In genomic region chr9:72039532-72039931, GRCh38 we compare ENCODE assay signal across 1 cellular context.
TF ChIP-seq lines count a peak whose summit lies in the region.

No MANE protein-coding gene starts in this region.

TF ChIP-seq in H1, 55 proteins besides CTCF, POLR2A, EP300 and RAD21:
- TF ChIP-seq MAX (IDR thresholded peaks at IDR 0.05) (no peak), SRF (IDR thresholded peaks at IDR 0.05; ENCODE audit: low read depth, low read length) (no peak), TAF7 (optimal IDR thresholded peaks at IDR 0.05; ENCODE audit: borderline replicate concordance, low read depth, low read length) (no peak), CEBPB (IDR thresholded peaks at IDR 0.05; ENCODE audit: low read depth, low read length) (no peak), HDAC2 (IDR thresholded peaks at IDR 0.05; ENCODE audit: borderline replicate concordance in 1 of 2, low read depth in 2 of 2, low read length in 2 of 2) (no peak), CBX8 (IDR thresholded peaks at IDR 0.05; ENCODE audit: borderline replicate concordance, low read depth, low read length) (no peak), MAFK (IDR thresholded peaks at IDR 0.05; ENCODE audit: low read depth, low read length) (no peak), CREB1 (IDR thresholded peaks at IDR 0.05) (no peak), CHD2 (IDR thresholded peaks at IDR 0.05; ENCODE audit: low read length) (no peak), TCF12 (IDR thresholded peaks at IDR 0.05; ENCODE audit: low read depth, low read length) (no peak), GABPA (IDR thresholded peaks at IDR 0.05; ENCODE audit: borderline replicate concordance, insufficient read depth, low read length) (no peak), TBP (IDR thresholded peaks at IDR 0.05; ENCODE audit: low read depth, low read length) (no peak), RNF2 (IDR thresholded peaks at IDR 0.05; ENCODE audit: borderline replicate concordance, low read depth, low read length, missing control alignments, poor library complexity, severe bottlenecking) (no peak), JUND (IDR thresholded peaks at IDR 0.05; ENCODE audit: low read length) (no peak), JUN (IDR thresholded peaks at IDR 0.05; ENCODE audit: low read depth, low read length) (no peak), NANOG (IDR thresholded peaks at IDR 0.05; ENCODE audit: insufficient read depth, low read depth, low read length, poor library complexity, severe bottlenecking) (no peak), GTF2F1 (IDR thresholded peaks at IDR 0.05; ENCODE audit: borderline replicate concordance, low read depth, low read length) (no peak), FOSL1 (IDR thresholded peaks at IDR 0.05; ENCODE audit: insufficient read depth, low read depth, low read length) (no peak)
